Comparison of ENCODE assay signal across 8 cellular contexts in genomic region chr6:26017567-26017966, GRCh38. TPM values are rescaled to one million over a fixed set of nuclear protein-coding genes. Genes with fewer than 3 reads are reported as not detected.
DNase-seq lines count a peak whose midpoint lies in the region; ATAC-seq, FAIRE-seq and TF ChIP-seq lines count a peak whose summit lies in the region.

No MANE protein-coding gene starts in this region.

- H3K27me3 ChIP-seq in breast epithelium: no peaks in the 10 kb centered on the region

- no peaks in the 10 kb centered on the region for H3K4me1 ChIP-seq in breast epithelium

- FAIRE-seq in D721Med (lab: Jason Lieb, UNC): no peak

- DNase-seq in ELF-1 (ENCODE audit: low read depth, low spot score) (peak; percentile 97), breast epithelium (ENCODE audit: low spot score in 2 of 2) (peak; percentile 76 to 83), islet precursor cell (peak; percentile 59), GDM1 (lab: John Stamatoyannopoulos, UW) (no peak), D721Med (ENCODE audit: insufficient read length, low spot score) (no peak)
- peak; percentile 33 to 60 (median 39) for DNase-seq in activated CD4-positive, CD25-positive, alpha-beta regulatory T cell (lab: John Stamatoyannopoulos, UW)
- peak; percentile 92 for DNase-seq in stimulated activated CD4-positive, alpha-beta T cell treated with anti-CD3 and anti-CD28 coated beads, Interleukin-1b, Interleukin-23, amount 100 ng/mL, for 48 hours

- ATAC-seq in GM19328 (IDR thresholded peaks at IDR 0.05; ENCODE audit: unreplicated experiment): no peak

- no peaks in the 10 kb centered on the region for H3K36me3 ChIP-seq in breast epithelium

- peak overlapping the region; percentile 33 to 66 (median 49) for H3K4me3 ChIP-seq in breast epithelium

- peak overlapping the region; percentile 90 for H3K27ac ChIP-seq in breast epithelium

- no peaks in the 10 kb centered on the region for H3K9me3 ChIP-seq in breast epithelium

- TF ChIP-seq POLR2A in breast epithelium (IDR thresholded peaks at IDR 0.05): no peak

- TF ChIP-seq CTCF in breast epithelium (IDR thresholded peaks at IDR 0.05): peak in 2 of 3 donors; percentile 27 to 28
- no peak for TF ChIP-seq CTCF in D721Med (IDR thresholded peaks at IDR 0.05; ENCODE audit: insufficient read depth, missing control alignments)

- intact Hi-C loops in breast epithelium (cut with DNase I; ENCODE audit: low total_unique reads): no loop called here

RNA-seq across cellular contexts. Expression of gene TRIM38, which starts 55.0 kb away (rescaled TPM):
- total RNA-seq in breast epithelium: 10 to 100 TPM; 11.8 to 16.2 (median 12.1) TPM

Comparison
In these comparisons a context has a peak if more than half of its experiments do, and no peak if none do; other contexts are left out.
1. DNase-seq: peak in ELF-1 (single experiment), activated CD4-positive, CD25-positive, alpha-beta regulatory T cell (4 of 4), breast epithelium (2 of 2), islet precursor cell (single experiment) and stimulated activated CD4-positive, alpha-beta T cell treated with anti-CD3 and anti-CD28 coated beads, Interleukin-1b, Interleukin-23, amount 100 ng/mL, for 48 hours (single experiment); none in GDM1 (single experiment) and D721Med (single experiment).